Comparison of ENCODE assay signal across 1 cellular context in genomic region chr2:97645700-97646629, GRCh38.
TF ChIP-seq lines count a peak whose summit lies in the region.

Gene COX5B (plus strand): TSS chr2:97646062. CDS start chr2:97646087, 25 bp downstream.

TF ChIP-seq in GM12878, 131 proteins besides CTCF, POLR2A, EP300 and RAD21 (continued from another document and continues in another):
- TF ChIP-seq RELB (IDR thresholded peaks at IDR 0.05; ENCODE audit: low read depth) (peak; percentile 73; the same call in 1 of the 2 replicates), EGR1 (IDR thresholded peaks at IDR 0.05; ENCODE audit: borderline replicate concordance in 1 of 2, low read depth in 2 of 2, low read length in 2 of 2) (peak; percentile 69 to 100), FOS (IDR thresholded peaks at IDR 0.05; ENCODE audit: borderline replicate concordance, extremely low read depth, insufficient read length) (no peak), DPF2 (IDR thresholded peaks at IDR 0.05) (no peak), NKRF (conservative IDR thresholded peaks at IDR 0.05) (peak; percentile 81), MLLT1 (IDR thresholded peaks at IDR 0.05) (no peak), SPI1 (IDR thresholded peaks at IDR 0.05; ENCODE audit: borderline replicate concordance, insufficient read depth, low read depth, low read length) (peak; percentile 44; the same call in 1 of the 2 replicates), ETV6 (conservative IDR thresholded peaks at IDR 0.05 in 1 of 2, IDR thresholded peaks at IDR 0.05 in 1 of 2; ENCODE audit: borderline replicate concordance in 1 of 2, low read depth in 1 of 2) (peak in 1 of 2 experiments; percentile 81; a peak in 2 of 4 replicates), ATF3 (IDR thresholded peaks at IDR 0.05; ENCODE audit: borderline replicate concordance, extremely low read depth, low read depth, low read length) (no peak), SP1 (IDR thresholded peaks at IDR 0.05; ENCODE audit: low read depth, low read length) (no peak), EED (IDR thresholded peaks at IDR 0.05; ENCODE audit: low read depth) (peak; percentile 35; the same call in 1 of the 2 replicates), USF1 (IDR thresholded peaks at IDR 0.05; ENCODE audit: borderline replicate concordance, extremely low read length, insufficient read depth, low read depth, low read length) (no peak), PAX5 (IDR thresholded peaks at IDR 0.05; ENCODE audit: borderline replicate concordance, low read depth, low read length) (no peak; the same call in 1 of the 2 replicates), FOXM1 (IDR thresholded peaks at IDR 0.05; ENCODE audit: low read depth, low read length) (no peak), ZNF384 (IDR thresholded peaks at IDR 0.05; ENCODE audit: borderline replicate concordance, low read depth, low read length) (no peak), MYC (IDR thresholded peaks at IDR 0.05; ENCODE audit: insufficient read depth, insufficient read length, insufficient replicate concordance, low read length, severe bottlenecking) (no peak), PBX3 (IDR thresholded peaks at IDR 0.05; ENCODE audit: insufficient replicate concordance, low read depth, low read length) (no peak), JUNB (IDR thresholded peaks at IDR 0.05) (no peak), MTA3 (IDR thresholded peaks at IDR 0.05; ENCODE audit: borderline replicate concordance, low read length) (no peak), CHD4 (IDR thresholded peaks at IDR 0.05) (no peak), YBX1 (IDR thresholded peaks at IDR 0.05) (no peak), BACH1 (IDR thresholded peaks at IDR 0.05; ENCODE audit: borderline replicate concordance) (peak; percentile 65), PKNOX1 (IDR thresholded peaks at IDR 0.05) (peak; percentile 34), GABPA (IDR thresholded peaks at IDR 0.05; ENCODE audit: low read depth) (peak; percentile 92), CREM (IDR thresholded peaks at IDR 0.05; ENCODE audit: low read depth) (peak; percentile 35; the same call in 1 of the 2 replicates), NR2F1 (conservative IDR thresholded peaks at IDR 0.05) (no peak), NFIC (IDR thresholded peaks at IDR 0.05; ENCODE audit: low read depth, low read length) (no peak), CHD1 (IDR thresholded peaks at IDR 0.05; ENCODE audit: low read depth, low read length) (no peak), TCF3 (IDR thresholded peaks at IDR 0.05; ENCODE audit: borderline replicate concordance, insufficient read depth, low read depth, low read length) (no peak), STAT1 (conservative IDR thresholded peaks at IDR 0.05) (no peak), TAF1 (IDR thresholded peaks at IDR 0.05; ENCODE audit: borderline replicate concordance, low read depth, low read length) (peak; percentile 99), NRF1 (conservative IDR thresholded peaks at IDR 0.05; ENCODE audit: low read depth, low read length) (peak; percentile 74), SUZ12 (IDR thresholded peaks at IDR 0.05; ENCODE audit: unreplicated experiment) (no peak), EZH2 (IDR thresholded peaks at IDR 0.05; ENCODE audit: borderline replicate concordance, control insufficient read depth, low read depth, low read length) (no peak), LARP7 (IDR thresholded peaks at IDR 0.05) (peak; percentile 67)
- TF ChIP-seq, protein P1, sequence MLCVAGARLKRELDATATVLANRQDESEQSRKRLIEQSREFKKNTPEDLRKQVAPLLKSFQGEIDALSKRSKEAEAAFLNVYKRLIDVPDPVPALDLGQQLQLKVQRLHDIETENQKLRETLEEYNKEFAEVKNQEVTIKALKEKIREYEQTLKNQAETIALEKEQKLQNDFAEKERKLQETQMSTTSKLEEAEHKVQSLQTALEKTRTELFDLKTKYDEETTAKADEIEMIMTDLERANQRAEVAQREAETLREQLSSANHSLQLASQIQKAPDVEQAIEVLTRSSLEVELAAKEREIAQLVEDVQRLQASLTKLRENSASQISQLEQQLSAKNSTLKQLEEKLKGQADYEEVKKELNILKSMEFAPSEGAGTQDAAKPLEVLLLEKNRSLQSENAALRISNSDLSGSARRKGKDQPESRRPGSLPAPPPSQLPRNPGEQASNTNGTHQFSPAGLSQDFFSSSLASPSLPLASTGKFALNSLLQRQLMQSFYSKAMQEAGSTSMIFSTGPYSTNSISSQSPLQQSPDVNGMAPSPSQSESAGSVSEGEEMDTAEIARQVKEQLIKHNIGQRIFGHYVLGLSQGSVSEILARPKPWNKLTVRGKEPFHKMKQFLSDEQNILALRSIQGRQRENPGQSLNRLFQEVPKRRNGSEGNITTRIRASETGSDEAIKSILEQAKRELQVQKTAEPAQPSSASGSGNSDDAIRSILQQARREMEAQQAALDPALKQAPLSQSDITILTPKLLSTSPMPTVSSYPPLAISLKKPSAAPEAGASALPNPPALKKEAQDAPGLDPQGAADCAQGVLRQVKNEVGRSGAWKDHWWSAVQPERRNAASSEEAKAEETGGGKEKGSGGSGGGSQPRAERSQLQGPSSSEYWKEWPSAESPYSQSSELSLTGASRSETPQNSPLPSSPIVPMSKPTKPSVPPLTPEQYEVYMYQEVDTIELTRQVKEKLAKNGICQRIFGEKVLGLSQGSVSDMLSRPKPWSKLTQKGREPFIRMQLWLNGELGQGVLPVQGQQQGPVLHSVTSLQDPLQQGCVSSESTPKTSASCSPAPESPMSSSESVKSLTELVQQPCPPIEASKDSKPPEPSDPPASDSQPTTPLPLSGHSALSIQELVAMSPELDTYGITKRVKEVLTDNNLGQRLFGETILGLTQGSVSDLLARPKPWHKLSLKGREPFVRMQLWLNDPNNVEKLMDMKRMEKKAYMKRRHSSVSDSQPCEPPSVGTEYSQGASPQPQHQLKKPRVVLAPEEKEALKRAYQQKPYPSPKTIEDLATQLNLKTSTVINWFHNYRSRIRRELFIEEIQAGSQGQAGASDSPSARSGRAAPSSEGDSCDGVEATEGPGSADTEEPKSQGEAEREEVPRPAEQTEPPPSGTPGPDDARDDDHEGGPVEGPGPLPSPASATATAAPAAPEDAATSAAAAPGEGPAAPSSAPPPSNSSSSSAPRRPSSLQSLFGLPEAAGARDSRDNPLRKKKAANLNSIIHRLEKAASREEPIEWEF (IDR thresholded peaks at IDR 0.05; ENCODE audit: insufficient replicate concordance, low read depth, low read length): no peak
- TF ChIP-seq, protein P2, sequence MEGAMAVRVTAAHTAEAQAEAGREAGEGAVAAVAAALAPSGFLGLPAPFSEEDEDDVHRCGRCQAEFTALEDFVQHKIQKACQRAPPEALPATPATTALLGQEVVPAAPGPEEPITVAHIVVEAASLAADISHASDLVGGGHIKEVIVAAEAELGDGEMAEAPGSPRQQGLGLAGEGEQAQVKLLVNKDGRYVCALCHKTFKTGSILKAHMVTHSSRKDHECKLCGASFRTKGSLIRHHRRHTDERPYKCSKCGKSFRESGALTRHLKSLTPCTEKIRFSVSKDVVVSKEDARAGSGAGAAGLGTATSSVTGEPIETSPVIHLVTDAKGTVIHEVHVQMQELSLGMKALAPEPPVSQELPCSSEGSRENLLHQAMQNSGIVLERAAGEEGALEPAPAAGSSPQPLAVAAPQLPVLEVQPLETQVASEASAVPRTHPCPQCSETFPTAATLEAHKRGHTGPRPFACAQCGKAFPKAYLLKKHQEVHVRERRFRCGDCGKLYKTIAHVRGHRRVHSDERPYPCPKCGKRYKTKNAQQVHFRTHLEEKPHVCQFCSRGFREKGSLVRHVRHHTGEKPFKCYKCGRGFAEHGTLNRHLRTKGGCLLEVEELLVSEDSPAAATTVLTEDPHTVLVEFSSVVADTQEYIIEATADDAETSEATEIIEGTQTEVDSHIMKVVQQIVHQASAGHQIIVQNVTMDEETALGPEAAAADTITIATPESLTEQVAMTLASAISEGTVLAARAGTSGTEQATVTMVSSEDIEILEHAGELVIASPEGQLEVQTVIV (IDR thresholded peaks at IDR 0.05; ENCODE audit: borderline replicate concordance, partially characterized antibody): peak; percentile 47
- TF ChIP-seq, protein P3, sequence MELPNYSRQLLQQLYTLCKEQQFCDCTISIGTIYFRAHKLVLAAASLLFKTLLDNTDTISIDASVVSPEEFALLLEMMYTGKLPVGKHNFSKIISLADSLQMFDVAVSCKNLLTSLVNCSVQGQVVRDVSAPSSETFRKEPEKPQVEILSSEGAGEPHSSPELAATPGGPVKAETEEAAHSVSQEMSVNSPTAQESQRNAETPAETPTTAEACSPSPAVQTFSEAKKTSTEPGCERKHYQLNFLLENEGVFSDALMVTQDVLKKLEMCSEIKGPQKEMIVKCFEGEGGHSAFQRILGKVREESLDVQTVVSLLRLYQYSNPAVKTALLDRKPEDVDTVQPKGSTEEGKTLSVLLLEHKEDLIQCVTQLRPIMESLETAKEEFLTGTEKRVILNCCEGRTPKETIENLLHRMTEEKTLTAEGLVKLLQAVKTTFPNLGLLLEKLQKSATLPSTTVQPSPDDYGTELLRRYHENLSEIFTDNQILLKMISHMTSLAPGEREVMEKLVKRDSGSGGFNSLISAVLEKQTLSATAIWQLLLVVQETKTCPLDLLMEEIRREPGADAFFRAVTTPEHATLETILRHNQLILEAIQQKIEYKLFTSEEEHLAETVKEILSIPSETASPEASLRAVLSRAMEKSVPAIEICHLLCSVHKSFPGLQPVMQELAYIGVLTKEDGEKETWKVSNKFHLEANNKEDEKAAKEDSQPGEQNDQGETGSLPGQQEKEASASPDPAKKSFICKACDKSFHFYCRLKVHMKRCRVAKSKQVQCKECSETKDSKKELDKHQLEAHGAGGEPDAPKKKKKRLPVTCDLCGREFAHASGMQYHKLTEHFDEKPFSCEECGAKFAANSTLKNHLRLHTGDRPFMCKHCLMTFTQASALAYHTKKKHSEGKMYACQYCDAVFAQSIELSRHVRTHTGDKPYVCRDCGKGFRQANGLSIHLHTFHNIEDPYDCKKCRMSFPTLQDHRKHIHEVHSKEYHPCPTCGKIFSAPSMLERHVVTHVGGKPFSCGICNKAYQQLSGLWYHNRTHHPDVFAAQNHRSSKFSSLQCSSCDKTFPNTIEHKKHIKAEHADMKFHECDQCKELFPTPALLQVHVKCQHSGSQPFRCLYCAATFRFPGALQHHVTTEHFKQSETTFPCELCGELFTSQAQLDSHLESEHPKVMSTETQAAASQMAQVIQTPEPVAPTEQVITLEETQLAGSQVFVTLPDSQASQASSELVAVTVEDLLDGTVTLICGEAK (IDR thresholded peaks at IDR 0.05; ENCODE audit: borderline replicate concordance): peak; percentile 87
